Comparison of ENCODE assay signal across 8 cellular contexts in genomic region chr7:103524042-103524907, GRCh38.
DNase-seq lines count a peak whose midpoint lies in the region; ATAC-seq and TF ChIP-seq lines count a peak whose summit lies in the region.

No MANE protein-coding gene starts in this region.

- H3K4me1 Mint-ChIP-seq in activated T-cell treated with anti-CD3 and anti-CD28 coated beads, Interleukin-2, amount 50 U/mL, for 72 hours (ENCODE audit: low read depth) = no peaks in the 10 kb centered on the region

- TF ChIP-seq CTCF in LNCaP clone FGC (IDR thresholded peaks at IDR 0.05; ENCODE audit: control insufficient read depth, extremely low read depth, insufficient read depth) = peak; percentile 70
- TF ChIP-seq CTCF in ascending aorta (IDR thresholded peaks at IDR 0.05) = peak in 2 of 3 experiments; percentile 27 to 54
- TF ChIP-seq CTCF in coronary artery (IDR thresholded peaks at IDR 0.05) = no peak

- no peak overlapping the region for H3K27ac Mint-ChIP-seq in activated T-cell treated with anti-CD3 and anti-CD28 coated beads, Interleukin-2, amount 50 U/mL, for 72 hours

- no peak overlapping the region for H3K4me3 Mint-ChIP-seq in activated T-cell treated with anti-CD3 and anti-CD28 coated beads, Interleukin-2, amount 50 U/mL, for 72 hours

- ATAC-seq in HG03095 (IDR thresholded peaks at IDR 0.05; ENCODE audit: unreplicated experiment) (no peak), HG03039 (IDR thresholded peaks at IDR 0.05; ENCODE audit: unreplicated experiment) (no peak)
- no peak for ATAC-seq in activated T-cell treated with anti-CD3 and anti-CD28 coated beads, Interleukin-2, amount 50 U/mL, for 72 hours (replicated peaks in 1 of 2)

- H3K27me3 ChIP-seq in ascending aorta = no peaks in the 10 kb centered on the region

- DNase-seq in DMS53 treated with DMSO at 0.1 percent for 48 hours (lab: John Stamatoyannopoulos, UW; ENCODE audit: unreplicated experiment) (peak; percentile 69), LNCaP clone FGC (ENCODE audit: low read depth) (peak; percentile 42), ascending aorta (ENCODE audit: low spot score in 2 of 2) (no peak), kidney glomerular epithelial cell (lab: John Stamatoyannopoulos, UW) (peak; percentile 12), coronary artery (ENCODE audit: low spot score) (no peak)
- DNase-seq in activated T-cell treated with anti-CD3 and anti-CD28 coated beads, Interleukin-2, amount 50 U/mL, for 72 hours = no peak

- H3K9me3 ChIP-seq in ascending aorta = no peaks in the 10 kb centered on the region

- H3K36me3 Mint-ChIP-seq in activated T-cell treated with anti-CD3 and anti-CD28 coated beads, Interleukin-2, amount 50 U/mL, for 72 hours (ENCODE audit: insufficient read depth in 2 of 2) = no peaks in the 10 kb centered on the region

- H3K27ac ChIP-seq in ascending aorta (no peak overlapping the region), coronary artery (no peak overlapping the region)

- H3K4me1 ChIP-seq in ascending aorta = no peaks in the 10 kb centered on the region

- peaks cover 8% of the 10 kb centered on the region for H3K27me3 Mint-ChIP-seq in activated T-cell treated with anti-CD3 and anti-CD28 coated beads, Interleukin-2, amount 50 U/mL, for 72 hours (ENCODE audit: low read depth)

- intact Hi-C loops in ascending aorta (cut with DNase I) = loop anchor here (2.0 kb wide), 1 partner anchor 633 kb away; no protein-coding TSS in a partner anchor

- no peaks in the 10 kb centered on the region for H3K9me3 Mint-ChIP-seq in activated T-cell treated with anti-CD3 and anti-CD28 coated beads, Interleukin-2, amount 50 U/mL, for 72 hours

- no peak overlapping the region for H3K4me3 ChIP-seq in LNCaP clone FGC (ENCODE audit: low read depth, low read length)
- no peak overlapping the region for H3K4me3 ChIP-seq in ascending aorta
- H3K4me3 ChIP-seq in coronary artery = no peak overlapping the region

- no peaks in the 10 kb centered on the region for H3K36me3 ChIP-seq in ascending aorta

Comparison
In these comparisons a context has a peak if more than half of its experiments do, and no peak if none do; other contexts are left out.
1. DNase-seq: peak in DMS53 treated with DMSO at 0.1 percent for 48 hours (single experiment), LNCaP clone FGC (single experiment) and kidney glomerular epithelial cell (single experiment); none in ascending aorta (0 of 2), coronary artery (single experiment) and activated T-cell treated with anti-CD3 and anti-CD28 coated beads, Interleukin-2, amount 50 U/mL, for 72 hours (0 of 2).